1 cellular context compared by ENCODE assay signal in genomic region chr6:148768646-148769270, GRCh38.
TF ChIP-seq lines count a peak whose summit lies in the region.

No MANE protein-coding gene starts in this region.

TF ChIP-seq in WTC11, 78 proteins besides CTCF, POLR2A, EP300 and RAD21 (continued from another document):
- TF ChIP-seq STAT6 (CRISPR knock-in tag; conservative IDR thresholded peaks at IDR 0.05; ENCODE audit: low read depth) (no peak), E2F5 (CRISPR knock-in tag; IDR thresholded peaks at IDR 0.05) (no peak), NFYB (CRISPR knock-in tag; conservative IDR thresholded peaks at IDR 0.05; ENCODE audit: low read depth) (no peak), ZSCAN18 (CRISPR knock-in tag; IDR thresholded peaks at IDR 0.05) (no peak), USF1 (CRISPR knock-in tag; IDR thresholded peaks at IDR 0.05) (no peak)
